Comparison of ENCODE assay signal across 9 cellular contexts in the genomic region with DNA sequence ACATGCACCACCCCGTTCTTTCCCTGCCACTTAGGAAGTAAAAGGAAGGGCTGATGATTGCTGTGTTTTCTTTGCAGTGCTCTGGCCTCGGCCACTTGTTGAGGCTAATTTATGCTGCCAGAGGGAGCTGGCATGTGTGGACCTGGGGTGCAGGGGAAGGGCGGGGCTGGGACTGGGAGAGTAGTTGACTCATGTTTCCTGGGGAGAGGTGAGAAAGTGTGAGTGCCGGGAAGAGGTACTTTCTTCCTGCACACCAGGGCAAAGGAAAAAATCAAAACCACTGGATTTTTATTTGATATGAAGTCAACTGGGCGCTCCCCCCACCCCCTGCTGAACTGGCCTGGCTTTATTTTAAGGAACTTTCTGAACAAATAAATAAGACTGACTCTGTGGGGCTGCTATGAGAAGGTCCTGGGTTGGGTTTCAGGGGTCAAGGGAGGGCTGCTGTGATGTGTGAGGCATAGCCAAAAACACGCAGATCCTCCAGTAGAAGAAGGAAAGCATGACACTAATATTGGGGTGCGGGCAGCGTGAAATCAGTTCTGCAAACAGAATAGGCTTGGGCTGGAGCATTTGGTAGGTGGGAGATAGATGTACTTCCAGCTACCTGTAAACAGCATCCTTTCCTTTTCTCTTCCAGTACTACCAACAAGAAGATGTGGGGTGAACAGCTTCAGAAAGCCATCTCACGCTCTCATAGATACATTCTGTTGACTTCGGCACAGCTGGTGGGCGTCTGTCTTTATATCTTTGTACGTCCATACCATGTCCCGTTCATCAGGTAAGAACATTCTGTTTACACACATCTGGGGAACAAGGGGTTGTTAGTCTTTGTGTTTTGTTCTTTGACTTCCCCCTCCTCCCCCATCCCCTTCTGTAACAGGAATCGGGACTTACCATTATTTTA.
DNase-seq lines count a peak whose midpoint lies in the region; ATAC-seq, FAIRE-seq and TF ChIP-seq lines count a peak whose summit lies in the region.
"Had no signal": no experiment of that assay in that cellular context is flagged by ENCODE, and none has a peak within 500 bp of the region (broad histone marks: within the 10 kb centered on the region; RNA-seq: fewer than 3 reads in every experiment).

No MANE protein-coding gene starts in this region.

- H2AK9ac ChIP-seq in IMR-90 (replicated peaks; ENCODE audit: low read depth, low read length, poor library complexity): peak overlapping the region; percentile 88

- TF ChIP-seq RAD21 in IMR-90 (IDR thresholded peaks at IDR 0.05; ENCODE audit: low read length): no peak
- TF ChIP-seq RAD21 in K562 (CRISPR knock-in tag; conservative IDR thresholded peaks at IDR 0.05 in 1 of 2, IDR thresholded peaks at IDR 0.05 in 1 of 2): no peak
- no peak for TF ChIP-seq RAD21 in HepG2 (CRISPR knock-in tag; IDR thresholded peaks at IDR 0.05)

- H3K9me3 ChIP-seq in IMR-90 (ENCODE audit: control insufficient read depth, insufficient read depth, low read length) (no peaks in the 10 kb centered on the region), K562 (replicated peaks; ENCODE audit: control insufficient read depth, insufficient read depth, low read depth, low read length) (no peaks in the 10 kb centered on the region), HepG2 (ENCODE audit: low read length) (no peaks in the 10 kb centered on the region)

- peak overlapping the region; percentile 88 for H2BK20ac ChIP-seq in IMR-90 (ENCODE audit: low read depth, low read length)

- H3K4ac ChIP-seq in IMR-90 (ENCODE audit: low read depth, low read length): peak overlapping the region; percentile 68

- peak overlapping the region; percentile 79 for H2BK5ac ChIP-seq in IMR-90 (ENCODE audit: low read depth, low read length, poor library complexity, severe bottlenecking)

- WGBS in IMR-90 (ENCODE audit: extremely low coverage in 2 of 2, insufficient read length in 1 of 2), 2 experiments: 40% methylated on average over 2 of the region's 14 CpGs; no CpG with 5 or more reads in 1 of the 2 experiments
- 83% methylated on average over 14 of the region's 14 CpGs for WGBS in K562 (ENCODE audit: insufficient coverage, low coverage, missing lambda C conversion rate)
- WGBS in HepG2 (ENCODE audit: low lambda C conversion rate): 97% methylated on average over 14 of the region's 14 CpGs

- H3K9ac ChIP-seq in IMR-90 (ENCODE audit: low read depth, low read length) (no peak overlapping the region), K562 (ENCODE audit: insufficient read depth in 1 of 2, low read depth in 2 of 2, low read length in 2 of 2) (peak overlapping the region in 1 of 2 experiments; percentile 70; a peak in 1 of 4 replicates), HepG2 (ENCODE audit: insufficient read depth, low read depth, low read length) (no peak overlapping the region)

- H2AFZ ChIP-seq in IMR-90 (replicated peaks; ENCODE audit: low read length, poor library complexity) (peak overlapping the region; percentile 1), K562 (ENCODE audit: low read depth, low read length) (no peak overlapping the region), HepG2 (ENCODE audit: low read length) (no peak overlapping the region)

- intact Hi-C loops in IMR-90 (cut with micrococcal nuclease): loop anchor here (10.0 kb wide), 1 partner anchor 754 kb away; no protein-coding TSS in a partner anchor
- intact Hi-C loops in K562 (cut with micrococcal nuclease): no loop called here
- intact Hi-C loops in HepG2 (cut with micrococcal nuclease; ENCODE audit: unreplicated experiment): no loop called here

- H4K91ac ChIP-seq in IMR-90 (ENCODE audit: insufficient read depth, low read depth, low read length): peak overlapping the region; percentile 85

- peak overlapping the region; percentile 65 for H3K27ac ChIP-seq in IMR-90 (ENCODE audit: insufficient read depth, low read length)
- no peak overlapping the region for H3K27ac ChIP-seq in K562 (ENCODE audit: extremely low read depth, low read depth, low read length)
- no peak overlapping the region for H3K27ac ChIP-seq in HepG2 (ENCODE audit: extremely low read length, insufficient read depth, low read length)

- FAIRE-seq in K562 (lab: Jason Lieb, UNC) (no peak), HepG2 (lab: Jason Lieb, UNC) (no peak)
- FAIRE-seq: colon had no signal

- H3K36me3 ChIP-seq in IMR-90 (ENCODE audit: control insufficient read depth, insufficient read depth, low read length) (peaks cover 64% of the 10 kb centered on the region), K562 (ENCODE audit: control insufficient read depth, insufficient read depth, low read length) (peaks cover 63% of the 10 kb centered on the region), HepG2 (replicated peaks in 1 of 2; ENCODE audit: control insufficient read depth in 1 of 2, insufficient read depth in 2 of 2, low read length in 2 of 2) (peaks cover 53 to 84% of the 10 kb centered on the region in 2 experiments)

- in situ Hi-C loops in ACHN (cut with HindIII; ENCODE audit: low pct_ligation_motif_present, low pct_unique_long_range_greater_than_20kb, low sequenced_read_pairs): no loop called here
- in situ Hi-C loops in IMR-90 (cut with MboI; ENCODE audit: low sequenced_read_pairs): no loop called here
- in situ Hi-C loops in K562 (cut with MboI): no loop called here
- in situ Hi-C loops in HepG2 (cut with HindIII; ENCODE audit: extremely low pct_ligation_motif_present, low pct_unique_long_range_greater_than_20kb): no loop called here

- H3K79me2 ChIP-seq in K562 (ENCODE audit: control insufficient read depth, insufficient read depth, low read length): no peaks in the 10 kb centered on the region
- H3K79me2 ChIP-seq in HepG2 (ENCODE audit: insufficient read depth, low read length): no peaks in the 10 kb centered on the region

- no peaks in the 10 kb centered on the region for H4K20me1 ChIP-seq in IMR-90 (ENCODE audit: insufficient read depth, low read length)
- H4K20me1 ChIP-seq in K562 (replicated peaks; ENCODE audit: control insufficient read depth, insufficient read depth, low read length): peaks cover 4% of the 10 kb centered on the region; the same call in 1 of the 2 replicates
- H4K20me1 ChIP-seq in HepG2 (ENCODE audit: insufficient read depth, low read length): no peaks in the 10 kb centered on the region

- H3K79me1 ChIP-seq in IMR-90 (ENCODE audit: low read depth in 1 of 2, low read length in 2 of 2): peaks cover 7 to 61% of the 10 kb centered on the region in 2 experiments; a peak in 2 of 4 replicates

- H4K5ac ChIP-seq in IMR-90 (ENCODE audit: low read depth, low read length): peak overlapping the region; percentile 31; the same call in 1 of the 2 replicates

- H4K8ac ChIP-seq in IMR-90 (ENCODE audit: low read depth in 2 of 2, low read length in 2 of 2): peak overlapping the region; percentile 46 to 74

- peak overlapping the region; percentile 83 for H2AK5ac ChIP-seq in IMR-90 (ENCODE audit: low read depth, low read length)

- H3K4me1 ChIP-seq in IMR-90 (ENCODE audit: control insufficient read depth, insufficient read depth, low read length) (peaks cover 17% of the 10 kb centered on the region), K562 (replicated peaks in 1 of 2; ENCODE audit: control insufficient read depth in 2 of 2, insufficient read depth in 2 of 2, low read length in 2 of 2) (peaks cover 4 to 21% of the 10 kb centered on the region in 2 experiments; a peak in 4 of 5 replicates), HepG2 (ENCODE audit: insufficient read depth, low read length) (peaks cover 37% of the 10 kb centered on the region)

- POLR2A ChIA-PET in IMR-90 (lab: Charles Lee; ENCODE audit: unreplicated experiment): no interaction called here
- POLR2A ChIA-PET in K562 (lab: Yijun Ruan, JAX): interaction anchor here (0.6 to 1.7 kb wide), 5 partner anchors 9 to 145 kb away, joined by 3 to 4 read pairs (median 3); no protein-coding TSS in a partner anchor
- POLR2A ChIA-PET in HepG2 (lab: Yijun Ruan, JAX): interaction anchor here (1.4 to 3.1 kb wide), 2 partner anchors 57 to 115 kb away, joined by 3 to 16 read pairs; no protein-coding TSS in a partner anchor

- H2BK120ac ChIP-seq in IMR-90 (ENCODE audit: low read depth, low read length): peak overlapping the region; percentile 89

- TF ChIP-seq EP300 in K562 (IDR thresholded peaks at IDR 0.05; ENCODE audit: low read length) (no peak), HepG2 (IDR thresholded peaks at IDR 0.05; ENCODE audit: low read depth in 2 of 2, low read length in 2 of 2) (no peak), HepG2 (CRISPR knock-in tag; IDR thresholded peaks at IDR 0.05; ENCODE audit: borderline replicate concordance) (no peak)

- H3K4me3 ChIP-seq in IMR-90 (ENCODE audit: insufficient read depth, low read depth, low read length) (no peak overlapping the region), K562 (no peak overlapping the region), HepG2 (replicated peaks in 1 of 3; ENCODE audit: insufficient read depth in 1 of 3, low read depth in 2 of 3, low read length in 3 of 3) (no peak overlapping the region)

- peak overlapping the region; percentile 71 for H3K14ac ChIP-seq in IMR-90 (replicated peaks; ENCODE audit: low read depth, low read length)

- DNase-seq in ACHN: peak; percentile 41
- DNase-seq in IMR-90: peak; percentile 58
- peak in 3 of 4 experiments; percentile 32 to 34 (median 34) for DNase-seq in K562 (ENCODE audit: extremely low read depth in 1 of 4, low spot score in 3 of 4)
- no peak for DNase-seq in HepG2 (ENCODE audit: low spot score)
- no peak for DNase-seq in hippocampal formation (lab: John Stamatoyannopoulos, UW)
- no peak for DNase-seq in NOMO-1 treated with DMSO at 0.1 percent for 48 hours (lab: John Stamatoyannopoulos, UW; ENCODE audit: unreplicated experiment)
- no peak for DNase-seq in superior temporal gyrus (ENCODE audit: extremely low spot score)
- no peak for DNase-seq in activated gamma-delta T cell treated with Interleukin-2 at 50 U/mL for 16 hours

- H3K27me3 ChIP-seq in IMR-90 (ENCODE audit: control insufficient read depth, insufficient read depth, low read length): no peaks in the 10 kb centered on the region
- no peaks in the 10 kb centered on the region for H3K27me3 ChIP-seq in K562 (ENCODE audit: control insufficient read depth in 2 of 2, insufficient read depth in 2 of 2, low read length in 2 of 2)
- H3K27me3 ChIP-seq in HepG2 (ENCODE audit: control insufficient read depth in 1 of 2, insufficient read depth in 2 of 2, low read length in 2 of 2): no peaks in the 10 kb centered on the region

- BruUV-seq in IMR-90 (replicated peaks; lab: Mats Ljungman, UMichigan) (no TSS peak), K562 (replicated peaks; lab: Mats Ljungman, UMichigan) (no TSS peak), HepG2 (replicated peaks; lab: Mats Ljungman, UMichigan) (no TSS peak)

- no peak for TF ChIP-seq CTCF in IMR-90 (conservative IDR thresholded peaks at IDR 0.05; ENCODE audit: low read depth, low read length)
- TF ChIP-seq CTCF in K562 (IDR thresholded peaks at IDR 0.05 in 2 of 3, conservative IDR thresholded peaks at IDR 0.05 in 1 of 3; ENCODE audit: insufficient read depth in 2 of 3, low read depth in 1 of 3, low read length in 3 of 3): no peak
- TF ChIP-seq CTCF in HepG2 (CRISPR knock-in tag; IDR thresholded peaks at IDR 0.05): no peak

- CTCF ChIA-PET in IMR-90 (lab: Yijun Ruan, JAX) (interaction anchor here (1.0 kb wide), 2 partner anchors 8 to 16 kb away, joined by 3 to 4 read pairs; no protein-coding TSS in a partner anchor), K562 (lab: Yijun Ruan, JAX; ENCODE audit: low intra/inter-chr PET ratio) (no interaction called here), HepG2 (lab: Yijun Ruan, JAX; ENCODE audit: low intra/inter-chr PET ratio, low total read pairs) (no interaction called here)

- peak overlapping the region; percentile 24 for H3K18ac ChIP-seq in IMR-90 (ENCODE audit: low read depth, low read length)

- peak overlapping the region; percentile 56; the same call in 2 of the 3 replicates for H2BK15ac ChIP-seq in IMR-90 (ENCODE audit: low read depth, low read length)

- ATAC-seq in IMR-90 (ENCODE audit: low read depth) (peak; percentile 66), K562 (no peak), HepG2 (no peak)

- dilution Hi-C loops in IMR-90 (cut with HindIII; ENCODE audit: low sequenced_read_pairs, unreplicated experiment): no loop called here

- H3K23ac ChIP-seq in IMR-90 (ENCODE audit: low read depth, low read length): peak overlapping the region; percentile 54

- TF ChIP-seq POLR2A in IMR-90 (IDR thresholded peaks at IDR 0.05; ENCODE audit: low read depth, low read length) (peak; percentile 43; the same call in 1 of the 2 replicates), K562 (conservative IDR thresholded peaks at IDR 0.05) (no peak), HepG2 (IDR thresholded peaks at IDR 0.05; ENCODE audit: insufficient read depth in 1 of 2, low read depth in 2 of 2, low read length in 2 of 2) (no peak)

- H3K9me1 ChIP-seq in IMR-90 (ENCODE audit: insufficient read depth, low read length) (peaks cover 20% of the 10 kb centered on the region), K562 (ENCODE audit: control insufficient read depth, insufficient read depth, low read length) (peaks cover 3% of the 10 kb centered on the region)

- H3K56ac ChIP-seq in IMR-90 (ENCODE audit: extremely low read depth, insufficient read depth, low read length): peak overlapping the region; percentile 60; the same call in 1 of the 2 replicates

- H3K4me2 ChIP-seq in IMR-90 (ENCODE audit: low read depth, low read length): peak overlapping the region; percentile 16; the same call in 1 of the 2 replicates
- no peak overlapping the region for H3K4me2 ChIP-seq in K562 (ENCODE audit: insufficient read depth, low read length)
- H3K4me2 ChIP-seq in HepG2 (ENCODE audit: low read depth, low read length): no peak overlapping the region

Comparison
In these comparisons a context has a peak if more than half of its experiments do, and no peak if none do; other contexts are left out.
1. DNase-seq: peak in ACHN (single experiment), IMR-90 (single experiment) and K562 (3 of 4); none in HepG2 (single experiment), hippocampal formation (0 of 2), NOMO-1 treated with DMSO at 0.1 percent for 48 hours (single experiment), superior temporal gyrus (single experiment) and activated gamma-delta T cell treated with Interleukin-2 at 50 U/mL for 16 hours (single experiment).